ENCODE assay signal across 12 cellular contexts in genomic region chr10:124717358-124717757, GRCh38. TPM values are rescaled to one million over a fixed set of nuclear protein-coding genes. Genes with fewer than 3 reads are reported as not detected.
DNase-seq lines count a peak whose midpoint lies in the region.
"Had no signal": no experiment of that assay in that cellular context is flagged by ENCODE, and none has a peak within 500 bp of the region (broad histone marks: within the 10 kb centered on the region; RNA-seq: fewer than 3 reads in every experiment).

No MANE protein-coding gene starts in this region.

- peak overlapping the region; percentile 70 for H3K4me3 Mint-ChIP-seq in activated T-cell treated with anti-CD3 and anti-CD28 coated beads, Interleukin-2, amount 50 U/mL, for 24 hours
- H3K4me3 Mint-ChIP-seq in activated CD4-positive, alpha-beta memory T cell treated with anti-CD3 and anti-CD28 coated beads for 36 hours, result peak overlapping the region; percentile 74
- H3K4me3 Mint-ChIP-seq in immature natural killer cell, result peak overlapping the region; percentile 56 to 79 (median 69)

- H3K4me3 ChIP-seq in subcutaneous abdominal adipose tissue (ENCODE audit: low read depth in 1 of 5, low read length in 5 of 5) (no peak overlapping the region), SJCRH30 (no peak overlapping the region)
- H3K4me3 ChIP-seq: mucosa of descending colon had no signal

- H3K9me3 Mint-ChIP-seq in activated T-cell treated with anti-CD3 and anti-CD28 coated beads, Interleukin-2, amount 50 U/mL, for 24 hours, result no peaks in the 10 kb centered on the region
- no peaks in the 10 kb centered on the region for H3K9me3 Mint-ChIP-seq in activated CD4-positive, alpha-beta memory T cell treated with anti-CD3 and anti-CD28 coated beads for 36 hours
- H3K9me3 Mint-ChIP-seq in immature natural killer cell, result no peaks in the 10 kb centered on the region

- peaks cover 15 to 92% (median 78%) of the 10 kb centered on the region in 5 donors for H3K4me1 ChIP-seq in subcutaneous abdominal adipose tissue (ENCODE audit: control insufficient read depth in 5 of 5, insufficient read depth in 5 of 5, low read length in 5 of 5)
- peaks cover 17% of the 10 kb centered on the region for H3K4me1 ChIP-seq in SJCRH30

- H3K36me3 ChIP-seq in subcutaneous abdominal adipose tissue (ENCODE audit: control insufficient read depth in 5 of 5, insufficient read depth in 5 of 5, low read length in 5 of 5) (no peaks in the 10 kb centered on the region), SJCRH30 (no peaks in the 10 kb centered on the region)

- H3K36me3 Mint-ChIP-seq in activated T-cell treated with anti-CD3 and anti-CD28 coated beads, Interleukin-2, amount 50 U/mL, for 24 hours (ENCODE audit: low read depth), result peaks cover 33% of the 10 kb centered on the region
- peaks cover 18% of the 10 kb centered on the region for H3K36me3 Mint-ChIP-seq in activated CD4-positive, alpha-beta memory T cell treated with anti-CD3 and anti-CD28 coated beads for 36 hours
- H3K36me3 Mint-ChIP-seq in immature natural killer cell, result no peaks in the 10 kb centered on the region

- H3K27ac ChIP-seq in subcutaneous abdominal adipose tissue (ENCODE audit: low read depth, low read length), result peak overlapping the region; percentile 1
- H3K27ac ChIP-seq in SJCRH30, result no peak overlapping the region

- no peaks in the 10 kb centered on the region for H3K27me3 Mint-ChIP-seq in activated T-cell treated with anti-CD3 and anti-CD28 coated beads, Interleukin-2, amount 50 U/mL, for 24 hours
- no peaks in the 10 kb centered on the region for H3K27me3 Mint-ChIP-seq in activated CD4-positive, alpha-beta memory T cell treated with anti-CD3 and anti-CD28 coated beads for 36 hours
- peaks cover 29 to 41% (median 31%) of the 10 kb centered on the region in 3 donors for H3K27me3 Mint-ChIP-seq in immature natural killer cell (ENCODE audit: low read depth in 3 of 3)

- H3K9ac ChIP-seq in subcutaneous abdominal adipose tissue (ENCODE audit: low read length in 5 of 5), result no peak overlapping the region

- no peaks in the 10 kb centered on the region for H3K27me3 ChIP-seq in subcutaneous abdominal adipose tissue (ENCODE audit: control insufficient read depth in 5 of 5, insufficient read depth in 4 of 5, low read length in 5 of 5)
- H3K27me3 ChIP-seq in SJCRH30, result no peaks in the 10 kb centered on the region

- no peak for DNase-seq in activated T-cell treated with anti-CD3 and anti-CD28 coated beads, Interleukin-2, amount 50 U/mL, for 24 hours
- DNase-seq in activated T-cell treated with anti-CD3 and anti-CD28 coated beads for 4 hours, result no peak
- DNase-seq in activated CD4-positive, alpha-beta memory T cell treated with anti-CD3 and anti-CD28 coated beads for 36 hours, result no peak
- DNase-seq in immature natural killer cell, result no peak
- no peak for DNase-seq in DMS79 treated with DMSO at 0.1 percent for 48 hours (lab: John Stamatoyannopoulos, UW)
- no peak for DNase-seq in SJCRH30
- no peak for DNase-seq in NCI-H2107 treated with DMSO at 0.1 percent for 48 hours (lab: John Stamatoyannopoulos, UW; ENCODE audit: unreplicated experiment)
- DNase-seq: H7, NCI-H524 treated with DMSO at 0.1 percent for 48 hours, retina had no signal

- intact Hi-C loops in activated CD4-positive, alpha-beta memory T cell treated with anti-CD3 and anti-CD28 coated beads for 36 hours (cut with micrococcal nuclease), result no loop called here

- peaks cover 93% of the 10 kb centered on the region for H3K4me1 Mint-ChIP-seq in activated T-cell treated with anti-CD3 and anti-CD28 coated beads, Interleukin-2, amount 50 U/mL, for 24 hours (ENCODE audit: low read depth)
- peaks cover 92% of the 10 kb centered on the region for H3K4me1 Mint-ChIP-seq in activated CD4-positive, alpha-beta memory T cell treated with anti-CD3 and anti-CD28 coated beads for 36 hours (ENCODE audit: low read depth)
- H3K4me1 Mint-ChIP-seq in immature natural killer cell, result peaks cover 97 to 99% of the 10 kb centered on the region in 2 donors

- peak overlapping the region; percentile 95 for H3K27ac Mint-ChIP-seq in activated T-cell treated with anti-CD3 and anti-CD28 coated beads, Interleukin-2, amount 50 U/mL, for 24 hours
- H3K27ac Mint-ChIP-seq in activated CD4-positive, alpha-beta memory T cell treated with anti-CD3 and anti-CD28 coated beads for 36 hours, result peak overlapping the region; percentile 96
- H3K27ac Mint-ChIP-seq in immature natural killer cell, result peak overlapping the region; percentile 95 to 99 (median 98)

- H3K9me3 ChIP-seq in subcutaneous abdominal adipose tissue (ENCODE audit: control insufficient read depth in 5 of 5, low read length in 5 of 5), result no peaks in the 10 kb centered on the region
- H3K9me3 ChIP-seq in SJCRH30 (replicated peaks), result no peaks in the 10 kb centered on the region
- H3K9me3 ChIP-seq: mucosa of descending colon had no signal

- CTCF ChIA-PET in activated CD4-positive, alpha-beta memory T cell treated with anti-CD3 and anti-CD28 coated beads for 36 hours (lab: Charles Lee), result interaction anchor here (0.7 to 7.2 kb wide), 16 partner anchors 9 to 102 kb away, joined by 3 to 127 read pairs (median 15); no protein-coding TSS in a partner anchor

- POLR2A ChIA-PET in activated CD4-positive, alpha-beta memory T cell treated with anti-CD3 and anti-CD28 coated beads for 36 hours (lab: Charles Lee), result interaction anchor here (0.6 to 8.0 kb wide), 16 partner anchors 8 to 105 kb away, joined by 3 to 155 read pairs (median 14); partner anchors contain the start of gene ABRAXAS2

RNA-seq across cellular contexts. Expression of gene FAM53B, which starts 26.8 kb away (rescaled TPM):
- 10 to 100 TPM; 25.3 to 25.5 TPM for total RNA-seq in activated CD4-positive, alpha-beta memory T cell treated with anti-CD3 and anti-CD28 coated beads for 36 hours
- polyA plus RNA-seq in immature natural killer cell, result 10 to 100 TPM; 12.1 to 62.1 (median 23.8) TPM
- 9.4 and 10.0 TPM in 2 replicates for total RNA-seq in SJCRH30 (2014; rRNA removed; shearing (Covaris generic))
